In the genomic region with DNA sequence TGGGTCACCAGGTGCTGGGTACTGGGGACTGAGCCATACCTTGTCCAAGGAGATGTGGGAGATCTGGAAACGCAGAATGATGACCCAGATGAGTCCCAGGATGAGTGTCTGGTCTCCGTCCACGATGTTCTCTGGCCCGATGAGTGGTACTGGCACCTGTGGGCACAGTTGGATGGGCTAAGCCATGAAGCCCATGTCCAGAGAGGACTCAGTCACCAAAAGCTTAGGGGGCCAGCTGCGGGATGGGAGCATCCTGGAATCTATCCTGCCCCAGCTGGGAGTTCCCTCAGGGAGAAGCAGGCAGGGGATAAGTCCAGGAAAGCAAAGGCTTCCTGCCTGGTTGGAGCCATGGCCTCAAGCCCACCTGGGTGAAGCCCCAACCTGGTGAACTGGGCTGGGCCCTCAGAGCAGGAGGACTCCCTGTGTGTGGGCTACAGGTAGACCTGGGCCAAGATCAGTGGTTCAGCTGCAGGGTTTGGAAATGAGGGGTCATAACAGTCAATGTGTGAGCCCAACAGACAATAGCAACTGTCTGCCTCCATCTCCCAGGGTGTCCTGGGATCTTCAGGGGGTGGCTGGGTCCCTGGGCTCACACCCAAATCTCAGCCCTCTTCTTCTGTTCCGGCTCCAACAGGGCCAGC, we compare ENCODE assay signal across 1 cellular context.
TF ChIP-seq lines count a peak whose summit lies in the region.

No MANE protein-coding gene starts in this region.

TF ChIP-seq in H1, 55 proteins besides CTCF, POLR2A, EP300 and RAD21:
- TF ChIP-seq EGR1 (IDR thresholded peaks at IDR 0.05; ENCODE audit: borderline replicate concordance, low read depth, low read length) (no peak), CTBP2 (IDR thresholded peaks at IDR 0.05; ENCODE audit: borderline replicate concordance, insufficient read depth, insufficient read length, low read length) (no peak), CHD2 (IDR thresholded peaks at IDR 0.05; ENCODE audit: low read length) (no peak), BCL11A (IDR thresholded peaks at IDR 0.05; ENCODE audit: low read depth in 2 of 2, low read length in 2 of 2) (no peak), HDAC2 (IDR thresholded peaks at IDR 0.05; ENCODE audit: borderline replicate concordance in 1 of 2, low read depth in 2 of 2, low read length in 2 of 2) (no peak), SRF (IDR thresholded peaks at IDR 0.05; ENCODE audit: low read depth, low read length) (no peak), PHF8 (conservative IDR thresholded peaks at IDR 0.05; ENCODE audit: low read depth, low read length) (no peak), BACH1 (IDR thresholded peaks at IDR 0.05; ENCODE audit: low read length) (no peak), RBBP5 (IDR thresholded peaks at IDR 0.05; ENCODE audit: borderline replicate concordance, low read depth, low read length) (no peak), NANOG (IDR thresholded peaks at IDR 0.05; ENCODE audit: insufficient read depth, low read depth, low read length, poor library complexity, severe bottlenecking) (no peak), SP1 (IDR thresholded peaks at IDR 0.05; ENCODE audit: low read depth, low read length) (no peak), GABPA (IDR thresholded peaks at IDR 0.05; ENCODE audit: borderline replicate concordance, insufficient read depth, low read length) (no peak), JUND (IDR thresholded peaks at IDR 0.05; ENCODE audit: low read length) (no peak), TBP (IDR thresholded peaks at IDR 0.05; ENCODE audit: low read depth, low read length) (no peak), CHD1 (IDR thresholded peaks at IDR 0.05; ENCODE audit: low read depth, low read length) (no peak), TEAD4 (IDR thresholded peaks at IDR 0.05; ENCODE audit: low read depth, low read length) (no peak), CBX8 (IDR thresholded peaks at IDR 0.05; ENCODE audit: borderline replicate concordance, low read depth, low read length) (no peak), MAFK (IDR thresholded peaks at IDR 0.05; ENCODE audit: low read depth, low read length) (no peak)
- TF ChIP-seq, protein P1, sequence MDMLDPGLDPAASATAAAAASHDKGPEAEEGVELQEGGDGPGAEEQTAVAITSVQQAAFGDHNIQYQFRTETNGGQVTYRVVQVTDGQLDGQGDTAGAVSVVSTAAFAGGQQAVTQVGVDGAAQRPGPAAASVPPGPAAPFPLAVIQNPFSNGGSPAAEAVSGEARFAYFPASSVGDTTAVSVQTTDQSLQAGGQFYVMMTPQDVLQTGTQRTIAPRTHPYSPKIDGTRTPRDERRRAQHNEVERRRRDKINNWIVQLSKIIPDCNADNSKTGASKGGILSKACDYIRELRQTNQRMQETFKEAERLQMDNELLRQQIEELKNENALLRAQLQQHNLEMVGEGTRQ (IDR thresholded peaks at IDR 0.05; ENCODE audit: low read length), result no peak
